Comparison of ENCODE assay signal across 13 cellular contexts in genomic region chr7:30846378-30846777, GRCh38.
DNase-seq lines count a peak whose midpoint lies in the region; ATAC-seq and TF ChIP-seq lines count a peak whose summit lies in the region.
"Had no signal": no experiment of that assay in that cellular context is flagged by ENCODE, and none has a peak within 500 bp of the region (broad histone marks: within the 10 kb centered on the region; RNA-seq: fewer than 3 reads in every experiment).

No MANE protein-coding gene starts in this region.

- H3K27me3 Mint-ChIP-seq in activated T-helper 17 cell treated with anti-CD3 and anti-CD28 coated beads, Interleukin-2, amount 50 U/mL, for 72 hours, result no peaks in the 10 kb centered on the region

- H3K4me1 ChIP-seq in foreskin keratinocyte (peaks cover 4% of the 10 kb centered on the region), SJCRH30 (no peaks in the 10 kb centered on the region)

- no peak overlapping the region for H3K4me3 ChIP-seq in SJCRH30

- peak; percentile 96 for ATAC-seq in foreskin keratinocyte
- no peak for ATAC-seq in sciatic nerve
- no peak for ATAC-seq in activated T-helper 17 cell treated with anti-CD3 and anti-CD28 coated beads, Interleukin-2, amount 50 U/mL, for 72 hours (replicated peaks)
- ATAC-seq in left lobe of liver, result no peak
- no peak for ATAC-seq in stimulated activated naive CD8-positive, alpha-beta T cell treated with anti-CD3 and anti-CD28 coated beads, Interleukin-15, Interleukin-2, amounts not matched to agents 100 U/mL and 50 U/mL, for 24 hours
- ATAC-seq: WTC11 had no signal

- DNase-seq in NCI-H69 (lab: John Stamatoyannopoulos, UW), result peak; percentile 12
- peak; percentile 73 to 88 for DNase-seq in foreskin keratinocyte
- DNase-seq in sciatic nerve (ENCODE audit: low spot score), result peak; percentile 61
- DNase-seq in SJCRH30, result no peak
- no peak for DNase-seq in left lobe of liver (ENCODE audit: low spot score)
- no peak for DNase-seq in stimulated activated naive CD8-positive, alpha-beta T cell treated with anti-CD3 and anti-CD28 coated beads, Interleukin-15, Interleukin-2, amounts not matched to agents 100 U/mL and 50 U/mL, for 24 hours
- DNase-seq: AML-193, GDM1, NCI-H345 had no signal

- no peaks in the 10 kb centered on the region for H3K9me3 Mint-ChIP-seq in activated T-helper 17 cell treated with anti-CD3 and anti-CD28 coated beads, Interleukin-2, amount 50 U/mL, for 72 hours
- H3K9me3 Mint-ChIP-seq: activated T-helper 1 cell treated with anti-CD3 and anti-CD28 coated beads, Interleukin-12 subunit alpha, Interleukin-12 subunit beta, Interleukin-2, Interleukin-4 antibody, amounts not matched to agents 30 ng/mL and 10 ng/mL and 1 ng/mL, durations not matched to agents 14 hours and 24 hours and 36 hours; WTC11 had no signal

- H3K9me3 ChIP-seq in SJCRH30 (replicated peaks), result no peaks in the 10 kb centered on the region

- H3K4me3 Mint-ChIP-seq in activated T-helper 17 cell treated with anti-CD3 and anti-CD28 coated beads, Interleukin-2, amount 50 U/mL, for 72 hours, result no peak overlapping the region
- H3K4me3 Mint-ChIP-seq: activated T-helper 1 cell treated with anti-CD3 and anti-CD28 coated beads, Interleukin-12 subunit alpha, Interleukin-12 subunit beta, Interleukin-2, Interleukin-4 antibody, amounts not matched to agents 30 ng/mL and 10 ng/mL and 1 ng/mL, durations not matched to agents 14 hours and 24 hours and 36 hours; WTC11 had no signal

- H3K36me3 ChIP-seq in SJCRH30, result no peaks in the 10 kb centered on the region

- H3K4me1 Mint-ChIP-seq in activated T-helper 17 cell treated with anti-CD3 and anti-CD28 coated beads, Interleukin-2, amount 50 U/mL, for 72 hours, result peaks cover 4% of the 10 kb centered on the region

- intact Hi-C loops in sciatic nerve (cut with DNase I), result no loop called here

- no peak overlapping the region for H3K27ac Mint-ChIP-seq in activated T-helper 17 cell treated with anti-CD3 and anti-CD28 coated beads, Interleukin-2, amount 50 U/mL, for 72 hours
- H3K27ac Mint-ChIP-seq: activated T-helper 1 cell treated with anti-CD3 and anti-CD28 coated beads, Interleukin-12 subunit alpha, Interleukin-12 subunit beta, Interleukin-2, Interleukin-4 antibody, amounts not matched to agents 30 ng/mL and 10 ng/mL and 1 ng/mL, durations not matched to agents 14 hours and 24 hours and 36 hours had no signal

- H3K36me3 Mint-ChIP-seq in activated T-helper 17 cell treated with anti-CD3 and anti-CD28 coated beads, Interleukin-2, amount 50 U/mL, for 72 hours (ENCODE audit: low read depth), result no peaks in the 10 kb centered on the region
- H3K36me3 Mint-ChIP-seq: WTC11 had no signal

- TF ChIP-seq CTCF in C4-2B (conservative IDR thresholded peaks at IDR 0.05) (no peak), foreskin keratinocyte (conservative IDR thresholded peaks at IDR 0.05) (no peak)

- H3K27ac ChIP-seq in C4-2B (0 out of 2 replicates have a peak overlapping the region, but pooled peaks have one; percentile 0), foreskin keratinocyte (no peak overlapping the region), SJCRH30 (no peak overlapping the region)

- H3K27me3 ChIP-seq in foreskin keratinocyte, result no peaks in the 10 kb centered on the region
- peaks cover 16% of the 10 kb centered on the region for H3K27me3 ChIP-seq in SJCRH30

Comparison
In these comparisons a context has a peak if more than half of its experiments do, and no peak if none do; other contexts are left out.
1. DNase-seq: peak in NCI-H69 (single experiment), foreskin keratinocyte (2 of 2) and sciatic nerve (single experiment); none in SJCRH30 (0 of 2), left lobe of liver (single experiment) and stimulated activated naive CD8-positive, alpha-beta T cell treated with anti-CD3 and anti-CD28 coated beads, Interleukin-15, Interleukin-2, amounts not matched to agents 100 U/mL and 50 U/mL, for 24 hours (single experiment).